Comparison of ENCODE assay signal across 11 cellular contexts in the genomic region with DNA sequence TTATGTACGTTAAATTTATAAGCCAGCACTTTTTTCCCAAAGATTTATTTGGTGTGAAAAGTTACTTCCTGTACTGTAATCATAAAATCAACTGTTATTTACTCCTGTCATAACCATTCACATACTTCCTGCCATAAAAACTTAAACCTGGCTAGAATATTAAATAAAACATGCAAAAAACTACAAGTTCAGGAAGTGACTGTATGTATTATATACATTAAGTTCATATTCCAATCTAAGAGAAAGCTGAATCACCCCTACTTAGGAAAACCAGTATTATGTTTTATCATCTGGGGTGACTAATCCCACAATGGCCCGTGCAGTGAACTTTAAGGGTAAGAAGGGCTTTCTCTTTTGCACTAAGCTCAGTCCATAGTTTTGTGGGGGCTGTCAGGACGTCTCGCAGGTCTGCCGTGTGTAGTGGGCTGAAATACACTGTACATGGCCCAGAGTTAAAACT.
A peak's percentile ranks its signal among the peaks of the same experiment; 100 is the strongest.
DNase-seq lines count a peak whose midpoint lies in the region; ATAC-seq and TF ChIP-seq lines count a peak whose summit lies in the region.
"Had no signal": no experiment of that assay in that cellular context is flagged by ENCODE, and none has a peak within 500 bp of the region (broad histone marks: within the 10 kb centered on the region; RNA-seq: fewer than 3 reads in every experiment).

No MANE protein-coding gene starts in this region.

- intact Hi-C loops in Calu3 (cut with micrococcal nuclease; ENCODE audit: unreplicated experiment) (no loop called here), MCF 10A (cut with micrococcal nuclease) (no loop called here), natural killer cell (cut with micrococcal nuclease) (no loop called here)

- H3K27me3 ChIP-seq in OCI-LY1 (ENCODE audit: insufficient read depth, low read length), result no peaks in the 10 kb centered on the region

- H4K20me1 ChIP-seq in OCI-LY1 (ENCODE audit: insufficient read depth, low read length), result no peaks in the 10 kb centered on the region

- no peak for ATAC-seq in natural killer cell

- H3K9me3 Mint-ChIP-seq in Calu3 (ENCODE audit: low read depth, unreplicated experiment) (no peaks in the 10 kb centered on the region), MCF 10A (ENCODE audit: unreplicated experiment) (no peaks in the 10 kb centered on the region), natural killer cell (no peaks in the 10 kb centered on the region)
- H3K9me3 Mint-ChIP-seq: neural crest cell had no signal

- H3K36me3 ChIP-seq in OCI-LY1 (ENCODE audit: insufficient read depth, low read length), result peaks cover 35% of the 10 kb centered on the region

- POLR2A ChIA-PET in MCF 10A (lab: Yijun Ruan, JAX), result interaction anchor here (0.9 to 1.9 kb wide), 5 partner anchors 8 to 77 kb away, joined by 3 to 9 read pairs (median 5); no protein-coding TSS in a partner anchor

- CTCF ChIA-PET in Calu3 (lab: Charles Lee), result interaction anchor here (0.6 to 1.0 kb wide), 4 partner anchors 11 to 29 kb away, joined by 3 to 6 read pairs (median 5); no protein-coding TSS in a partner anchor
- CTCF ChIA-PET in MCF 10A (lab: Yijun Ruan, JAX), result interaction anchor here (0.6 to 1.3 kb wide), 2 partner anchors 19 to 24 kb away, joined by 3 to 6 read pairs; no protein-coding TSS in a partner anchor

- H3F3A ChIP-seq in OCI-LY1 (ENCODE audit: insufficient read depth, low read length), result no peaks in the 10 kb centered on the region

- peak overlapping the region; percentile 1; the same call in 1 of the 2 replicates for H3K9ac ChIP-seq in OCI-LY1 (ENCODE audit: low read length)

- no peaks in the 10 kb centered on the region for H3K9me2 ChIP-seq in OCI-LY1 (ENCODE audit: low read depth, low read length)

- H3K27ac ChIP-seq in OCI-LY1 (ENCODE audit: low read depth, low read length, poor library complexity, severe bottlenecking), result peak overlapping the region; percentile 81

- peaks cover 89% of the 10 kb centered on the region for H3K36me3 Mint-ChIP-seq in Calu3 (ENCODE audit: insufficient read depth, unreplicated experiment)
- H3K36me3 Mint-ChIP-seq in MCF 10A (ENCODE audit: insufficient read depth, unreplicated experiment), result peaks cover 71% of the 10 kb centered on the region
- no peaks in the 10 kb centered on the region for H3K36me3 Mint-ChIP-seq in natural killer cell

- H3K79me2 ChIP-seq in OCI-LY1 (ENCODE audit: insufficient read depth, low read length), result 0 out of 2 replicates have a peak, but pooled peaks cover 4% of the 10 kb centered on the region

- no peak overlapping the region for H3K4me3 ChIP-seq in OCI-LY1 (ENCODE audit: low read depth, low read length, poor library complexity, severe bottlenecking)

- H3K27me3 Mint-ChIP-seq in Calu3 (ENCODE audit: unreplicated experiment), result no peaks in the 10 kb centered on the region
- H3K27me3 Mint-ChIP-seq in MCF 10A (ENCODE audit: insufficient read depth, unreplicated experiment), result no peaks in the 10 kb centered on the region
- H3K27me3 Mint-ChIP-seq in natural killer cell (ENCODE audit: low read depth in 2 of 2), result no peaks in the 10 kb centered on the region

- no peaks in the 10 kb centered on the region for H3K9me3 ChIP-seq in OCI-LY1 (ENCODE audit: low read length)

- BruUV-seq in Calu3 (replicated peaks; lab: Mats Ljungman, UMichigan) (no TSS peak), MCF 10A (replicated peaks; lab: Mats Ljungman, UMichigan) (no TSS peak)

- H3K4me1 Mint-ChIP-seq in Calu3 (ENCODE audit: low read depth, unreplicated experiment), result peaks cover 75% of the 10 kb centered on the region
- peaks cover 63% of the 10 kb centered on the region for H3K4me1 Mint-ChIP-seq in MCF 10A (ENCODE audit: insufficient read depth, unreplicated experiment)
- H3K4me1 Mint-ChIP-seq in natural killer cell, result peaks cover 53 to 71% of the 10 kb centered on the region in 2 donors

- peak overlapping the region; percentile 97 for H3K27ac Mint-ChIP-seq in Calu3 (ENCODE audit: unreplicated experiment)
- peak overlapping the region; percentile 89 for H3K27ac Mint-ChIP-seq in MCF 10A (ENCODE audit: low read depth, unreplicated experiment)
- peak overlapping the region; percentile 63 to 77 for H3K27ac Mint-ChIP-seq in natural killer cell

- no peak for TF ChIP-seq CTCF in Calu3 (IDR thresholded peaks at IDR 0.05; ENCODE audit: unreplicated experiment)
- no peak for TF ChIP-seq CTCF in OCI-LY1 (IDR thresholded peaks at IDR 0.05; ENCODE audit: low read length)
- TF ChIP-seq CTCF in MCF 10A (IDR thresholded peaks at IDR 0.05; ENCODE audit: unreplicated experiment), result no peak
- TF ChIP-seq CTCF in natural killer cell (IDR thresholded peaks at IDR 0.05), result no peak

- no peak overlapping the region for H2AFZ ChIP-seq in OCI-LY1 (ENCODE audit: low read length)

- peaks cover 68% of the 10 kb centered on the region for H3K4me1 ChIP-seq in OCI-LY1 (ENCODE audit: insufficient read depth, low read length, severe bottlenecking)

- H3K4me3 Mint-ChIP-seq in Calu3 (ENCODE audit: low read depth, unreplicated experiment) (peak overlapping the region; percentile 61), MCF 10A (ENCODE audit: unreplicated experiment) (no peak overlapping the region), natural killer cell (no peak overlapping the region)
- H3K4me3 Mint-ChIP-seq: neural crest cell had no signal

- DNase-seq in Calu3 (no peak), MCF 10A (ENCODE audit: unreplicated experiment) (peak; percentile 67), natural killer cell (no peak), NOMO-1 treated with dmso at 0.1 percent for 144 hours (lab: John Stamatoyannopoulos, UW; ENCODE audit: unreplicated experiment) (no peak), activated gamma-delta T cell (lab: John Stamatoyannopoulos, UW) (no peak)
- DNase-seq in activated effector memory CD4-positive, alpha-beta T cell treated with anti-CD3 and anti-CD28 coated beads, Interleukin-2, amount 50 U/mL, for 16 hours, result no peak
- no peak for DNase-seq in stimulated activated CD4-positive, alpha-beta T cell treated with anti-CD3 and anti-CD28 coated beads, Interleukin-12 subunit alpha, Interleukin-12 subunit beta, amount 100 ng/mL, for 4 hours
- DNase-seq: NCI-H1092, T1000 had no signal

- H3K4me2 ChIP-seq in OCI-LY1 (ENCODE audit: low read length), result peak overlapping the region; percentile 19; the same call in 1 of the 2 replicates
